27 cellular contexts compared by ENCODE assay signal in the genomic region with DNA sequence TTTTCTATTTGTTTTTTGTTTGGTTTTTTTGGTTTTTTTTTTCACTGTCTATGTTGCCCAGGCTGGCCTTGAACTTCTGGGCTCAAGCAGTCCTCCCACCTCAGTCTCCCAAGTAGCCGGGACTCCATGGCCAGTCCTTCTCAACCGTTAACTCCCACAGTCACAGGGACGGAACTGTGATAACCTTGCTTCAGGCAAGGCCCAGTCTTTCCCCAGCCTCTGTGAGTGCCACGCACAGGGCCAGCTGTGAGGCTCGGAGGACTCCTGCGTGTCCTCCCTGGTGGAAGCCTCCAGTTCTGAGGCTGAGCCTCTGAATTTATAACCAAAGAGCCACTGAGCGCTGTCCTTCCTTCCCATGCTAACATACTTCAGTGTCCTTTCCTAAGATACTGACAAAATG.
"Had no signal": no experiment of that assay in that cellular context is flagged by ENCODE, and none has a peak within 500 bp of the region (broad histone marks: within the 10 kb centered on the region; RNA-seq: fewer than 3 reads in every experiment).

No MANE protein-coding gene starts in this region.

- H3K9ac ChIP-seq: parathyroid adenoma had no signal

- H3K27ac ChIP-seq: coronary artery, esophagus muscularis mucosa, gastroesophageal sphincter, heart left ventricle, left lung, parathyroid adenoma, right lobe of liver, thyroid gland, vagina had no signal

- H3K27me3 Mint-ChIP-seq: naive B cell, progenitor cell of endocrine pancreas had no signal

- ATAC-seq: foreskin keratinocyte, gastroesophageal sphincter, heart left ventricle, left cardiac atrium, left lung, mucosa of descending colon, right lobe of liver had no signal

- H3K27ac Mint-ChIP-seq: mesothelial cell of epicardium, nephron, progenitor cell of endocrine pancreas had no signal

- H3K9me3 ChIP-seq: esophagus muscularis mucosa, gastroesophageal sphincter, heart left ventricle, left lung, mucosa of descending colon, right lobe of liver, thyroid gland, vagina had no signal

- DNase-seq: dermis blood vessel endothelial cell; effector memory CD4-positive, alpha-beta T cell; foreskin keratinocyte; heart left ventricle; hippocampal formation; left cardiac atrium; left lung; mesenchymal stem cell; mucosa of descending colon; naive B cell; occipital lobe; small intestine; stimulated activated CD4-positive, alpha-beta T cell treated with anti-CD3 and anti-CD28 coated beads, Interleukin-15, amount 100 ng/mL, for 24 hours; stimulated activated CD4-positive, alpha-beta T cell treated with anti-CD3 and anti-CD28 coated beads, Interleukin-4, amount 100 ng/mL, for 1 hour; stimulated activated CD8-positive, alpha-beta memory T cell treated with anti-CD3 and anti-CD28 coated beads, Interleukin-4, amount 100 ng/mL, for 48 hours; stimulated activated naive CD4-positive, alpha-beta T cell treated with Interleukin-2 at 50 U/mL for 16 hours; thyroid gland; trophoblast cell had no signal

- H3K4me3 Mint-ChIP-seq: mesothelial cell of epicardium, naive B cell, nephron had no signal

- H3K9me3 Mint-ChIP-seq: mesothelial cell of epicardium, naive B cell, nephron had no signal

- H3K27me3 ChIP-seq: esophagus muscularis mucosa, foreskin keratinocyte, gastroesophageal sphincter, heart left ventricle, left lung, right lobe of liver, thyroid gland, vagina had no signal

- H3K4me1 ChIP-seq: parathyroid adenoma, vagina had no signal

- H3K4me3 ChIP-seq: coronary artery, esophagus muscularis mucosa, gastroesophageal sphincter, heart left ventricle, left lung, mucosa of descending colon, right lobe of liver, thyroid gland, vagina had no signal

- H2AFZ ChIP-seq: parathyroid adenoma had no signal

- H3K4me1 Mint-ChIP-seq: mesothelial cell of epicardium, nephron had no signal
